Comparison of ENCODE assay signal across 20 cellular contexts in genomic region chr9:137431416-137431931, GRCh38. TPM values are rescaled to one million over a fixed set of nuclear protein-coding genes. Genes with fewer than 3 reads are reported as not detected.
"Had no signal": no experiment of that assay in that cellular context is flagged by ENCODE, and none has a peak within 500 bp of the region (broad histone marks: within the 10 kb centered on the region; RNA-seq: fewer than 3 reads in every experiment).

No MANE protein-coding gene starts in this region.

- DNase-seq: activated CD4-positive, CD25-positive, alpha-beta regulatory T cell treated with anti-CD3 and anti-CD28 coated beads, Interleukin-2, amount 50 U/mL, for 72 hours; activated naive CD4-positive, alpha-beta T cell treated with anti-CD3 and anti-CD28 coated beads for 36 hours; activated naive CD8-positive, alpha-beta T cell treated with anti-CD3 and anti-CD28 coated beads, Interleukin-2, amount 50 U/mL, for 24 hours; immature natural killer cell; left colon; mammary epithelial cell; retina; small intestine; stimulated activated CD4-positive, alpha-beta T cell treated with anti-CD3 and anti-CD28 coated beads, Interleukin-4, amount 100 ng/mL, for 4 hours; stimulated activated CD8-positive, alpha-beta memory T cell treated with anti-CD3 and anti-CD28 coated beads, Interleukin-4, amount 100 ng/mL, for 48 hours; stimulated activated naive CD8-positive, alpha-beta T cell treated with anti-CD3 and anti-CD28 coated beads, Interleukin-15, Interleukin-2, amounts not matched to agents 100 U/mL and 50 U/mL, for 24 hours had no signal

- ATAC-seq: activated naive CD8-positive, alpha-beta T cell treated with anti-CD3 and anti-CD28 coated beads, Interleukin-2, amount 50 U/mL, for 24 hours; heart left ventricle; left colon; stimulated activated naive CD8-positive, alpha-beta T cell treated with anti-CD3 and anti-CD28 coated beads, Interleukin-15, Interleukin-2, amounts not matched to agents 100 U/mL and 50 U/mL, for 24 hours had no signal

- H3K4me3 ChIP-seq: ascending aorta, breast epithelium, heart left ventricle, ovary, suprapubic skin had no signal

- H3K36me3 ChIP-seq: ascending aorta, breast epithelium, heart left ventricle, ovary, suprapubic skin had no signal

- FAIRE-seq: frontal cortex, small intestine had no signal

- H3K27me3 ChIP-seq: ascending aorta, breast epithelium, ovary had no signal

- H3K4me1 ChIP-seq: heart left ventricle had no signal

- H3K27ac ChIP-seq: ascending aorta, breast epithelium, epithelial cell of prostate, heart left ventricle, ovary, suprapubic skin had no signal

- H3K9me3 ChIP-seq: ascending aorta, breast epithelium, heart left ventricle, ovary, suprapubic skin had no signal

RNA-seq across cellular contexts. Expression of gene ENTPD8, which starts 9.7 kb away (rescaled TPM):
- total RNA-seq: activated naive CD4-positive, alpha-beta T cell treated with anti-CD3 and anti-CD28 coated beads for 36 hours; activated T-helper 2 cell treated with anti-CD3 and anti-CD28 coated beads, Interferon-gamma antibody, Interleukin-2, Interleukin-4, amounts not matched to agents 10 μg/mL and 5 μg/mL and 100 μg/mL, durations not matched to agents 14 hours and 24 hours and 36 hours; ascending aorta; frontal cortex; heart left ventricle; suprapubic skin had no signal
- polyA plus RNA-seq: fibroblast of lung, heart left ventricle, immature natural killer cell had no signal
